ENCODE assay signal across 2 cellular contexts in the genomic region with DNA sequence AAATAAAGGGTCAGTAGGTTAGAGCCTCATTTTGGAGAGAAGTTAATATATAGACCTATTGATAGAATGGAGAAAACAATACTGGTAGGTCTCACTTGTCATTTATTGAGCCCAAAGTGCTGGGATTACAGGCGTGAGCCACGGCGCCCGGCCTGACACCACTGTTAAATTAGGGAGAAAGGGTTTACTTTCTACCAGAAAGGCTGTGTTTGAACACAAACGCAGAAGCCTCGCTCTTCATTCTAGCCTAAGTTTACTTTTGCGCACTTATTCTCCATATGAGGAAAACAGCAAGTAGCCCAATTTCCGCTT.
TF ChIP-seq lines count a peak whose summit lies in the region.

No MANE protein-coding gene starts in this region.

TF ChIP-seq in SK-N-SH, 30 proteins besides CTCF, POLR2A, EP300 and RAD21:
- no peak for TF ChIP-seq FOXM1 (IDR thresholded peaks at IDR 0.05; ENCODE audit: low read depth)
- no peak for TF ChIP-seq POLR2AphosphoS5 (IDR thresholded peaks at IDR 0.05; ENCODE audit: low read depth, low read length)
- TF ChIP-seq EZH2phosphoT487 (IDR thresholded peaks at IDR 0.05; ENCODE audit: borderline replicate concordance, low read depth) = no peak
- TF ChIP-seq TAF1 (IDR thresholded peaks at IDR 0.05; ENCODE audit: borderline replicate concordance, low read depth, low read length) = no peak
- TF ChIP-seq, protein P1, sequence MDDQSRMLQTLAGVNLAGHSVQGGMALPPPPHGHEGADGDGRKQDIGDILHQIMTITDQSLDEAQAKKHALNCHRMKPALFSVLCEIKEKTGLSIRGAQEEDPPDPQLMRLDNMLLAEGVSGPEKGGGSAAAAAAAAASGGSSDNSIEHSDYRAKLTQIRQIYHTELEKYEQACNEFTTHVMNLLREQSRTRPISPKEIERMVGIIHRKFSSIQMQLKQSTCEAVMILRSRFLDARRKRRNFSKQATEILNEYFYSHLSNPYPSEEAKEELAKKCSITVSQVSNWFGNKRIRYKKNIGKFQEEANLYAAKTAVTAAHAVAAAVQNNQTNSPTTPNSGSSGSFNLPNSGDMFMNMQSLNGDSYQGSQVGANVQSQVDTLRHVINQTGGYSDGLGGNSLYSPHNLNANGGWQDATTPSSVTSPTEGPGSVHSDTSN (IDR thresholded peaks at IDR 0.05) = no peak
- TF ChIP-seq, protein P2, sequence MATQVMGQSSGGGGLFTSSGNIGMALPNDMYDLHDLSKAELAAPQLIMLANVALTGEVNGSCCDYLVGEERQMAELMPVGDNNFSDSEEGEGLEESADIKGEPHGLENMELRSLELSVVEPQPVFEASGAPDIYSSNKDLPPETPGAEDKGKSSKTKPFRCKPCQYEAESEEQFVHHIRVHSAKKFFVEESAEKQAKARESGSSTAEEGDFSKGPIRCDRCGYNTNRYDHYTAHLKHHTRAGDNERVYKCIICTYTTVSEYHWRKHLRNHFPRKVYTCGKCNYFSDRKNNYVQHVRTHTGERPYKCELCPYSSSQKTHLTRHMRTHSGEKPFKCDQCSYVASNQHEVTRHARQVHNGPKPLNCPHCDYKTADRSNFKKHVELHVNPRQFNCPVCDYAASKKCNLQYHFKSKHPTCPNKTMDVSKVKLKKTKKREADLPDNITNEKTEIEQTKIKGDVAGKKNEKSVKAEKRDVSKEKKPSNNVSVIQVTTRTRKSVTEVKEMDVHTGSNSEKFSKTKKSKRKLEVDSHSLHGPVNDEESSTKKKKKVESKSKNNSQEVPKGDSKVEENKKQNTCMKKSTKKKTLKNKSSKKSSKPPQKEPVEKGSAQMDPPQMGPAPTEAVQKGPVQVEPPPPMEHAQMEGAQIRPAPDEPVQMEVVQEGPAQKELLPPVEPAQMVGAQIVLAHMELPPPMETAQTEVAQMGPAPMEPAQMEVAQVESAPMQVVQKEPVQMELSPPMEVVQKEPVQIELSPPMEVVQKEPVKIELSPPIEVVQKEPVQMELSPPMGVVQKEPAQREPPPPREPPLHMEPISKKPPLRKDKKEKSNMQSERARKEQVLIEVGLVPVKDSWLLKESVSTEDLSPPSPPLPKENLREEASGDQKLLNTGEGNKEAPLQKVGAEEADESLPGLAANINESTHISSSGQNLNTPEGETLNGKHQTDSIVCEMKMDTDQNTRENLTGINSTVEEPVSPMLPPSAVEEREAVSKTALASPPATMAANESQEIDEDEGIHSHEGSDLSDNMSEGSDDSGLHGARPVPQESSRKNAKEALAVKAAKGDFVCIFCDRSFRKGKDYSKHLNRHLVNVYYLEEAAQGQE (IDR thresholded peaks at IDR 0.05; ENCODE audit: low read depth, low read length) = no peak
- no peak for TF ChIP-seq RFX5 (IDR thresholded peaks at IDR 0.05; ENCODE audit: low read length)
- TF ChIP-seq, protein P3, sequence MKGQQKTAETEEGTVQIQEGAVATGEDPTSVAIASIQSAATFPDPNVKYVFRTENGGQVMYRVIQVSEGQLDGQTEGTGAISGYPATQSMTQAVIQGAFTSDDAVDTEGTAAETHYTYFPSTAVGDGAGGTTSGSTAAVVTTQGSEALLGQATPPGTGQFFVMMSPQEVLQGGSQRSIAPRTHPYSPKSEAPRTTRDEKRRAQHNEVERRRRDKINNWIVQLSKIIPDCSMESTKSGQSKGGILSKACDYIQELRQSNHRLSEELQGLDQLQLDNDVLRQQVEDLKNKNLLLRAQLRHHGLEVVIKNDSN (IDR thresholded peaks at IDR 0.05; ENCODE audit: borderline replicate concordance, low read depth) = no peak
- no peak for TF ChIP-seq TCF12 (IDR thresholded peaks at IDR 0.05)
- TF ChIP-seq MEF2A (IDR thresholded peaks at IDR 0.05; ENCODE audit: borderline replicate concordance, low read depth) = no peak
- TF ChIP-seq FOSL2 (IDR thresholded peaks at IDR 0.05; ENCODE audit: borderline replicate concordance, low read depth) = no peak
- TF ChIP-seq SIN3A (IDR thresholded peaks at IDR 0.05; ENCODE audit: borderline replicate concordance, low read depth, low read length) = no peak
- no peak for TF ChIP-seq RCOR1 (IDR thresholded peaks at IDR 0.05; ENCODE audit: low read length)

TF ChIP-seq in SK-N-SH treated with all-trans-retinoic acid at 6 μM for 48 hours, 23 proteins besides CTCF, POLR2A, EP300 and RAD21:
- TF ChIP-seq, protein P4, sequence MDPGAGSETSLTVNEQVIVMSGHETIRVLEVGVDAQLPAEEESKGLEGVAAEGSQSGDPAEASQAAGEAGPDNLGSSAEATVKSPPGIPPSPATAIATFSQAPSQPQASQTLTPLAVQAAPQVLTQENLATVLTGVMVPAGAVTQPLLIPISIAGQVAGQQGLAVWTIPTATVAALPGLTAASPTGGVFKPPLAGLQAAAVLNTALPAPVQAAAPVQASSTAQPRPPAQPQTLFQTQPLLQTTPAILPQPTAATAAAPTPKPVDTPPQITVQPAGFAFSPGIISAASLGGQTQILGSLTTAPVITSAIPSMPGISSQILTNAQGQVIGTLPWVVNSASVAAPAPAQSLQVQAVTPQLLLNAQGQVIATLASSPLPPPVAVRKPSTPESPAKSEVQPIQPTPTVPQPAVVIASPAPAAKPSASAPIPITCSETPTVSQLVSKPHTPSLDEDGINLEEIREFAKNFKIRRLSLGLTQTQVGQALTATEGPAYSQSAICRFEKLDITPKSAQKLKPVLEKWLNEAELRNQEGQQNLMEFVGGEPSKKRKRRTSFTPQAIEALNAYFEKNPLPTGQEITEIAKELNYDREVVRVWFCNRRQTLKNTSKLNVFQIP (CRISPR knock-in tag; IDR thresholded peaks at IDR 0.05; ENCODE audit: borderline replicate concordance, low read depth) = no peak
- TF ChIP-seq TOX (CRISPR knock-in tag; IDR thresholded peaks at IDR 0.05; ENCODE audit: borderline replicate concordance) (no peak), ZNF8 (CRISPR knock-in tag; IDR thresholded peaks at IDR 0.05) (no peak), GLIS3 (CRISPR knock-in tag; IDR thresholded peaks at IDR 0.05) (no peak), ZNF70 (CRISPR knock-in tag; IDR thresholded peaks at IDR 0.05) (no peak), ZC3H10 (CRISPR knock-in tag; IDR thresholded peaks at IDR 0.05) (no peak), RARB (CRISPR knock-in tag; IDR thresholded peaks at IDR 0.05) (no peak), TCF4 (CRISPR knock-in tag; IDR thresholded peaks at IDR 0.05; ENCODE audit: borderline replicate concordance) (no peak)
- TF ChIP-seq, protein P5, sequence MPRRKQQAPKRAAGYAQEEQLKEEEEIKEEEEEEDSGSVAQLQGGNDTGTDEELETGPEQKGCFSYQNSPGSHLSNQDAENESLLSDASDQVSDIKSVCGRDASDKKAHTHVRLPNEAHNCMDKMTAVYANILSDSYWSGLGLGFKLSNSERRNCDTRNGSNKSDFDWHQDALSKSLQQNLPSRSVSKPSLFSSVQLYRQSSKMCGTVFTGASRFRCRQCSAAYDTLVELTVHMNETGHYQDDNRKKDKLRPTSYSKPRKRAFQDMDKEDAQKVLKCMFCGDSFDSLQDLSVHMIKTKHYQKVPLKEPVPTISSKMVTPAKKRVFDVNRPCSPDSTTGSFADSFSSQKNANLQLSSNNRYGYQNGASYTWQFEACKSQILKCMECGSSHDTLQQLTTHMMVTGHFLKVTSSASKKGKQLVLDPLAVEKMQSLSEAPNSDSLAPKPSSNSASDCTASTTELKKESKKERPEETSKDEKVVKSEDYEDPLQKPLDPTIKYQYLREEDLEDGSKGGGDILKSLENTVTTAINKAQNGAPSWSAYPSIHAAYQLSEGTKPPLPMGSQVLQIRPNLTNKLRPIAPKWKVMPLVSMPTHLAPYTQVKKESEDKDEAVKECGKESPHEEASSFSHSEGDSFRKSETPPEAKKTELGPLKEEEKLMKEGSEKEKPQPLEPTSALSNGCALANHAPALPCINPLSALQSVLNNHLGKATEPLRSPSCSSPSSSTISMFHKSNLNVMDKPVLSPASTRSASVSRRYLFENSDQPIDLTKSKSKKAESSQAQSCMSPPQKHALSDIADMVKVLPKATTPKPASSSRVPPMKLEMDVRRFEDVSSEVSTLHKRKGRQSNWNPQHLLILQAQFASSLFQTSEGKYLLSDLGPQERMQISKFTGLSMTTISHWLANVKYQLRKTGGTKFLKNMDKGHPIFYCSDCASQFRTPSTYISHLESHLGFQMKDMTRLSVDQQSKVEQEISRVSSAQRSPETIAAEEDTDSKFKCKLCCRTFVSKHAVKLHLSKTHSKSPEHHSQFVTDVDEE (CRISPR knock-in tag; IDR thresholded peaks at IDR 0.05) = no peak
- TF ChIP-seq, protein P6, sequence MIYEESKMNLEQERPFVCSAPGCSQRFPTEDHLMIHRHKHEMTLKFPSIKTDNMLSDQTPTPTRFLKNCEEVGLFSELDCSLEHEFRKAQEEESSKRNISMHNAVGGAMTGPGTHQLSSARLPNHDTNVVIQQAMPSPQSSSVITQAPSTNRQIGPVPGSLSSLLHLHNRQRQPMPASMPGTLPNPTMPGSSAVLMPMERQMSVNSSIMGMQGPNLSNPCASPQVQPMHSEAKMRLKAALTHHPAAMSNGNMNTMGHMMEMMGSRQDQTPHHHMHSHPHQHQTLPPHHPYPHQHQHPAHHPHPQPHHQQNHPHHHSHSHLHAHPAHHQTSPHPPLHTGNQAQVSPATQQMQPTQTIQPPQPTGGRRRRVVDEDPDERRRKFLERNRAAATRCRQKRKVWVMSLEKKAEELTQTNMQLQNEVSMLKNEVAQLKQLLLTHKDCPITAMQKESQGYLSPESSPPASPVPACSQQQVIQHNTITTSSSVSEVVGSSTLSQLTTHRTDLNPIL (CRISPR knock-in tag; IDR thresholded peaks at IDR 0.05; ENCODE audit: low read depth) = no peak
